Comparison of ENCODE assay signal across 22 cellular contexts in the genomic region with DNA sequence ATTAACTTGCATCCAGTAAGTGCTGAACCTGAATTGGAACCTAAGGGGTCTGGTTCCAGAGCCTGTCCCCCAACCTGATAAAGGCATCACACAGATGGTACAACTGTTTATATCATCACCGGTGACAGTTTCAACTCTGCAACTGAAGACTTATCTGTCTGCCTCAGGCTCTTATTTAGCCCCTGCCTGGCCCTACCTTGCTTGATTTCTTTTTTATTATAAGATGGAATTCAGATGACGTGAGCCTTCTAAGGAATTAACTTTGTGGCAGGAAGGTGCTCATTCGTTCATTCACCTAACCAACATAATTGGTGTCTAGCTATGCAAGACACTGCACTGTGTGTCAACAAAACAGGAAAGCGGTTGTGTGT.
"Had no signal": no experiment of that assay in that cellular context is flagged by ENCODE, and none has a peak within 500 bp of the region (broad histone marks: within the 10 kb centered on the region; RNA-seq: fewer than 3 reads in every experiment).

No MANE protein-coding gene starts in this region.

- H3K79me2 ChIP-seq: hepatocyte had no signal

- H3K27me3 ChIP-seq: esophagus muscularis mucosa, hepatocyte, left lung, neural progenitor cell, upper lobe of left lung had no signal

- H3K4me3 ChIP-seq: coronary artery, esophagus muscularis mucosa, hepatocyte, left lung, neural progenitor cell, thoracic aorta, upper lobe of left lung had no signal

- H3K27me3 Mint-ChIP-seq: activated T-helper 17 cell treated with anti-CD3 and anti-CD28 coated beads, Interleukin-2, amount 50 U/mL, for 72 hours; naive thymus-derived CD8-positive, alpha-beta T cell; stimulated activated naive B cell treated with anti-CD40 and anti-IgM and Interleukin-4, amounts not matched to agents 10 μg/mL and 1 μg/mL and 100 μg/mL, for 72 hours had no signal

- H3K36me3 ChIP-seq: esophagus muscularis mucosa, left lung, neural progenitor cell, thoracic aorta, upper lobe of left lung had no signal

- H3K9me3 Mint-ChIP-seq: activated T-helper 17 cell treated with anti-CD3 and anti-CD28 coated beads, Interleukin-2, amount 50 U/mL, for 72 hours; naive thymus-derived CD8-positive, alpha-beta T cell had no signal

- H3K9me3 ChIP-seq: left lung, thoracic aorta, upper lobe of left lung had no signal

- H3K36me3 Mint-ChIP-seq: mesothelial cell of epicardium; naive thymus-derived CD8-positive, alpha-beta T cell; neural progenitor cell; stimulated activated naive B cell treated with anti-CD40 and anti-IgM and Interleukin-4, amounts not matched to agents 10 μg/mL and 1 μg/mL and 100 μg/mL, for 72 hours had no signal

- FAIRE-seq: frontal cortex, small intestine had no signal

- H3K27ac ChIP-seq: coronary artery, esophagus muscularis mucosa, hepatocyte, left lung, neural progenitor cell, thoracic aorta, upper lobe of left lung had no signal

- H3K4me2 ChIP-seq: hepatocyte, neural progenitor cell had no signal

- H3K9ac ChIP-seq: neural progenitor cell had no signal

- H2AFZ ChIP-seq: hepatocyte, neural progenitor cell had no signal

- H3K4me3 Mint-ChIP-seq: activated T-helper 17 cell treated with anti-CD3 and anti-CD28 coated beads, Interleukin-2, amount 50 U/mL, for 72 hours; mesothelial cell of epicardium; neural progenitor cell had no signal

- DNase-seq: activated CD4-positive, alpha-beta T cell treated with anti-CD3 and anti-CD28 coated beads, Interleukin-2, amount 50 U/mL, for 4 hours; activated naive CD4-positive, alpha-beta T cell; activated T-cell treated with anti-CD3 and anti-CD28 coated beads for 4 hours; cerebellar nuclear complex; glutamatergic neuron; kidney glomerular epithelial cell; left lung; naive thymus-derived CD8-positive, alpha-beta T cell; posterior cingulate gyrus; small intestine; stimulated activated naive B cell treated with anti-CD40 and anti-IgM and Interleukin-4, amounts not matched to agents 10 μg/mL and 1 μg/mL and 100 μg/mL, for 72 hours; T-helper 9 cell; upper lobe of left lung had no signal

- ATAC-seq: activated T-helper 17 cell treated with anti-CD3 and anti-CD28 coated beads, Interleukin-2, amount 50 U/mL, for 72 hours; left lung; naive thymus-derived CD8-positive, alpha-beta T cell; sciatic nerve; stimulated activated naive B cell treated with anti-CD40 and anti-IgM and Interleukin-4, amounts not matched to agents 10 μg/mL and 1 μg/mL and 100 μg/mL, for 72 hours had no signal

- H3K27ac Mint-ChIP-seq: activated T-helper 17 cell treated with anti-CD3 and anti-CD28 coated beads, Interleukin-2, amount 50 U/mL, for 72 hours; mesothelial cell of epicardium; neural progenitor cell had no signal
